Comparison of ENCODE assay signal across 24 cellular contexts in the genomic region with DNA sequence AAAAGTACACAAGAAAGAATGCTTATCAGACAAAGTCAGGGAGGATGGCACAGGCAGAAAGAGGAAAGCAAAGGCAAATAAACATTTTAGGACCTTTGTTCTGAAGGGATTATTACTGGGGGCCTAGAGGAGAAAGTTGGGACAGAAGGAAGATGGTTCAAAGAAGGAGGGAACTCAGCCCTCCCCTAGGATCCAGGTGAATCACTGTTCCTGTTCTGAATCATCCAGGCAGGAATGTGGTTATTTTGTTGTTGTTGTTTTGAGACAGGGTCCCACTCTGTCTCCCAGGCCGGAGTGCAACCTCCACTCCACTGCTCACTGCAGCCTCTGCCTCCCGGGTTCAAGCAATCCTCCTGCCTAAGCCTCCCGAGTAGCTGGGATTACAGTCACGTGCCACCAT.
"Had no signal": no experiment of that assay in that cellular context is flagged by ENCODE, and none has a peak within 500 bp of the region (broad histone marks: within the 10 kb centered on the region; RNA-seq: fewer than 3 reads in every experiment).

No MANE protein-coding gene starts in this region.

- H3K27me3 ChIP-seq: adrenal gland, breast epithelium had no signal

- H3K9me3 ChIP-seq: adrenal gland, breast epithelium had no signal

- H3K27ac ChIP-seq: adrenal gland, breast epithelium had no signal

- H3K27ac Mint-ChIP-seq: activated CD8-positive, alpha-beta T cell treated with anti-CD3 and anti-CD28 coated beads, Interleukin-2, amount 10 ng/mL, durations not matched to agents 7 days and 5 days; activated naive CD8-positive, alpha-beta T cell treated with anti-CD3 and anti-CD28 coated beads, Interleukin-2, amount 10 ng/mL, durations not matched to agents 7 days and 5 days; activated T-helper 2 cell treated with anti-CD3 and anti-CD28 coated beads, Interferon-gamma antibody, Interleukin-2, Interleukin-4, amounts not matched to agents 10 μg/mL and 5 μg/mL and 100 μg/mL, durations not matched to agents 14 hours and 24 hours and 36 hours; T-helper 17 cell; WTC11 had no signal

- H3K4me1 ChIP-seq: breast epithelium had no signal

- H3K4me3 ChIP-seq: adrenal gland, breast epithelium had no signal

- H3K36me3 ChIP-seq: adrenal gland, breast epithelium had no signal

- H3K4me3 Mint-ChIP-seq: activated CD8-positive, alpha-beta T cell treated with anti-CD3 and anti-CD28 coated beads, Interleukin-2, amount 10 ng/mL, durations not matched to agents 7 days and 5 days; activated naive CD8-positive, alpha-beta T cell treated with anti-CD3 and anti-CD28 coated beads, Interleukin-2, amount 10 ng/mL, durations not matched to agents 7 days and 5 days; T-helper 17 cell; WTC11 had no signal

- H3K36me3 Mint-ChIP-seq: activated naive CD8-positive, alpha-beta T cell treated with anti-CD3 and anti-CD28 coated beads, Interleukin-2, amount 10 ng/mL, durations not matched to agents 7 days and 5 days had no signal

- DNase-seq: activated CD4-positive, alpha-beta T cell treated with anti-CD3 and anti-CD28 coated beads for 48 hours; activated CD4-positive, alpha-beta T cell treated with anti-CD3 and anti-CD28 coated beads, Interleukin-2, amount 50 U/mL, for 4 hours; activated CD4-positive, CD25-positive, alpha-beta regulatory T cell treated with anti-CD3 and anti-CD28 coated beads, Interleukin-2, amount 50 U/mL, for 72 hours; activated CD8-positive, alpha-beta T cell treated with anti-CD3 and anti-CD28 coated beads, Interleukin-2, amount 10 ng/mL, durations not matched to agents 7 days and 5 days; activated gamma-delta T cell treated with Interleukin-2 at 50 U/mL for 16 hours; activated naive CD4-positive, alpha-beta T cell treated with anti-CD3 and anti-CD28 coated beads, Interleukin-2, amount 50 U/mL, for 16 hours; activated naive CD8-positive, alpha-beta T cell treated with anti-CD3 and anti-CD28 coated beads, Interleukin-2, amount 10 ng/mL, durations not matched to agents 7 days and 5 days; activated T-cell treated with anti-CD3 and anti-CD28 coated beads, Interleukin-2, amount 50 U/mL, for 48 hours; adrenal gland; aorta; central memory CD4-positive, alpha-beta T cell; Kasumi-1; KBM-7; NCI-H146; NCI-H187 treated with DMSO at 0.1 percent for 48 hours; NCI-H2081 treated with DMSO at 0.1 percent for 48 hours; NCI-H446; NCI-H524; SIG-M5; T-helper 17 cell; T-helper 9 cell had no signal

- ATAC-seq: activated CD8-positive, alpha-beta T cell treated with anti-CD3 and anti-CD28 coated beads, Interleukin-2, amount 10 ng/mL, durations not matched to agents 7 days and 5 days; T-helper 17 cell; WTC11 had no signal
